ENCODE assay signal across 16 cellular contexts in genomic region chr1:86975993-86976392, GRCh38.
DNase-seq lines count a peak whose midpoint lies in the region; ATAC-seq and TF ChIP-seq lines count a peak whose summit lies in the region.
"Had no signal": no experiment of that assay in that cellular context is flagged by ENCODE, and none has a peak within 500 bp of the region (broad histone marks: within the 10 kb centered on the region; RNA-seq: fewer than 3 reads in every experiment).

No MANE protein-coding gene starts in this region.

- H3K4me1 Mint-ChIP-seq in neural progenitor cell (peaks cover 32% of the 10 kb centered on the region), progenitor cell of endocrine pancreas (ENCODE audit: low read depth) (no peaks in the 10 kb centered on the region)

- H2AFZ ChIP-seq in OCI-LY3 (ENCODE audit: low read depth, low read length) (no peak overlapping the region), fibroblast of lung (ENCODE audit: low read length) (no peak overlapping the region), neural progenitor cell (replicated peaks) (no peak overlapping the region)

- H4K20me1 ChIP-seq in OCI-LY3 (ENCODE audit: insufficient read depth, low read length) (no peaks in the 10 kb centered on the region), fibroblast of lung (ENCODE audit: control insufficient read depth, extremely low read depth, insufficient read depth, low read length) (no peaks in the 10 kb centered on the region), neural progenitor cell (ENCODE audit: low read depth) (peaks cover 8% of the 10 kb centered on the region)

- H3K4me3 Mint-ChIP-seq in neural progenitor cell, result peak overlapping the region; percentile 30
- no peak overlapping the region for H3K4me3 Mint-ChIP-seq in progenitor cell of endocrine pancreas (ENCODE audit: low read depth)
- H3K4me3 Mint-ChIP-seq: CD4-positive, alpha-beta memory T cell had no signal

- H3K36me3 Mint-ChIP-seq in neural progenitor cell, result peaks cover 16% of the 10 kb centered on the region
- H3K36me3 Mint-ChIP-seq in progenitor cell of endocrine pancreas (ENCODE audit: insufficient read depth), result no peaks in the 10 kb centered on the region

- H3K27ac Mint-ChIP-seq in neural progenitor cell (peak overlapping the region; percentile 44), progenitor cell of endocrine pancreas (no peak overlapping the region)

- no peak for TF ChIP-seq CTCF in OCI-LY3 (IDR thresholded peaks at IDR 0.05; ENCODE audit: low read depth, low read length)
- no peak for TF ChIP-seq CTCF in fibroblast of lung (conservative IDR thresholded peaks at IDR 0.05 in 1 of 2, IDR thresholded peaks at IDR 0.05 in 1 of 2; ENCODE audit: low read depth in 1 of 2, low read length in 2 of 2)
- no peak for TF ChIP-seq CTCF in neural progenitor cell (IDR thresholded peaks at IDR 0.05)
- no peak for TF ChIP-seq CTCF in progenitor cell of endocrine pancreas (IDR thresholded peaks at IDR 0.05; ENCODE audit: unreplicated experiment)

- DNase-seq in HAP-1 (ENCODE audit: low spot score in 2 of 2) (peak; percentile 55 to 93), fibroblast of lung (ENCODE audit: low read depth in 2 of 2) (no peak), neural progenitor cell (ENCODE audit: low spot score) (no peak), progenitor cell of endocrine pancreas (ENCODE audit: low spot score, unreplicated experiment) (no peak)
- DNase-seq in effector CD4-positive, alpha-beta T cell, result no peak
- DNase-seq: BE2C; CD4-positive, alpha-beta memory T cell; GF-D8; MV-4-11; NCI-H1417 treated with DMSO at 0.1 percent for 48 hours; NCI-H446; NCI-H748 treated with DMSO at 0.1 percent for 48 hours; Peyer's patch; Right ventricle myocardium superior had no signal

- H3K9me3 Mint-ChIP-seq in neural progenitor cell, result peaks cover 13% of the 10 kb centered on the region
- no peaks in the 10 kb centered on the region for H3K9me3 Mint-ChIP-seq in progenitor cell of endocrine pancreas (ENCODE audit: low read depth)
- H3K9me3 Mint-ChIP-seq: CD4-positive, alpha-beta memory T cell had no signal

- ATAC-seq in GM19328 (IDR thresholded peaks at IDR 0.05; ENCODE audit: unreplicated experiment), result no peak

- H3K27me3 ChIP-seq in HAP-1 (ENCODE audit: low read depth), result no peaks in the 10 kb centered on the region
- H3K27me3 ChIP-seq in OCI-LY3 (ENCODE audit: low read depth, low read length), result no peaks in the 10 kb centered on the region
- no peaks in the 10 kb centered on the region for H3K27me3 ChIP-seq in fibroblast of lung (ENCODE audit: control insufficient read depth, insufficient read depth, low read length)
- H3K27me3 ChIP-seq in neural progenitor cell, result no peaks in the 10 kb centered on the region
- H3K27me3 ChIP-seq: BE2C, Peyer's patch had no signal

- H3K9ac ChIP-seq in OCI-LY3 (ENCODE audit: low read length) (no peak overlapping the region), fibroblast of lung (ENCODE audit: insufficient read depth, low read length) (no peak overlapping the region), neural progenitor cell (no peak overlapping the region)

- H3K9me3 ChIP-seq in HAP-1 (no peaks in the 10 kb centered on the region), OCI-LY3 (ENCODE audit: insufficient read depth, low read length) (no peaks in the 10 kb centered on the region), fibroblast of lung (ENCODE audit: control insufficient read depth, insufficient read depth, low read depth, low read length) (no peaks in the 10 kb centered on the region), neural progenitor cell (ENCODE audit: low read depth) (no peaks in the 10 kb centered on the region)
- H3K9me3 ChIP-seq: BE2C, Peyer's patch had no signal

- in situ Hi-C loops in HAP-1 (cut with MboI; ENCODE audit: low sequenced_read_pairs), result no loop called here

- H3K4me2 ChIP-seq in OCI-LY3 (ENCODE audit: low read length) (peak overlapping the region; percentile 12; the same call in 1 of the 2 replicates), fibroblast of lung (ENCODE audit: extremely low read depth, insufficient read depth, low read length) (peak overlapping the region; percentile 72), neural progenitor cell (no peak overlapping the region)

- H3K79me2 ChIP-seq in OCI-LY3 (ENCODE audit: low read length), result peaks cover 70% of the 10 kb centered on the region
- no peaks in the 10 kb centered on the region for H3K79me2 ChIP-seq in fibroblast of lung (ENCODE audit: control insufficient read depth, insufficient read depth, low read length)
- H3K79me2 ChIP-seq in neural progenitor cell (ENCODE audit: low read depth), result peaks cover 98% of the 10 kb centered on the region

- H3K4me1 ChIP-seq in HAP-1 (peaks cover 36% of the 10 kb centered on the region), OCI-LY3 (ENCODE audit: low read length) (peaks cover 12% of the 10 kb centered on the region), fibroblast of lung (ENCODE audit: control insufficient read depth, extremely low read depth, insufficient read depth, low read length) (no peaks in the 10 kb centered on the region), neural progenitor cell (peaks cover 10% of the 10 kb centered on the region)
- H3K4me1 ChIP-seq: BE2C, Peyer's patch had no signal

- H3K27me3 Mint-ChIP-seq in neural progenitor cell (ENCODE audit: insufficient read depth, low read depth), result peaks cover 2% of the 10 kb centered on the region
- no peaks in the 10 kb centered on the region for H3K27me3 Mint-ChIP-seq in progenitor cell of endocrine pancreas
- H3K27me3 Mint-ChIP-seq: CD4-positive, alpha-beta memory T cell had no signal

- H3K36me3 ChIP-seq in HAP-1 (replicated peaks) (no peaks in the 10 kb centered on the region), OCI-LY3 (replicated peaks; ENCODE audit: low read depth, low read length) (no peaks in the 10 kb centered on the region), fibroblast of lung (ENCODE audit: control insufficient read depth, insufficient read depth, low read length) (no peaks in the 10 kb centered on the region), neural progenitor cell (no peaks in the 10 kb centered on the region)
- H3K36me3 ChIP-seq: BE2C, Peyer's patch had no signal

- H3K4me3 ChIP-seq in HAP-1 (no peak overlapping the region), OCI-LY3 (ENCODE audit: low read length) (no peak overlapping the region), fibroblast of lung (replicated peaks in 1 of 4; ENCODE audit: control extremely low read depth in 1 of 4, insufficient read depth in 1 of 4, low read depth in 3 of 4, low read length in 4 of 4) (peak overlapping the region in 2 of 4 experiments; percentile 3 to 35), neural progenitor cell (no peak overlapping the region)
- H3K4me3 ChIP-seq: Peyer's patch had no signal

- no peak overlapping the region for H3K27ac ChIP-seq in OCI-LY3 (ENCODE audit: low read length)
- no peak overlapping the region for H3K27ac ChIP-seq in fibroblast of lung (ENCODE audit: insufficient read depth, low read length)
- peak overlapping the region; percentile 64 for H3K27ac ChIP-seq in neural progenitor cell
- H3K27ac ChIP-seq: Peyer's patch had no signal

- no peaks in the 10 kb centered on the region for H3F3A ChIP-seq in neural progenitor cell (ENCODE audit: low read depth)

Comparison
In these comparisons a context has a peak if more than half of its experiments do, and no peak if none do; other contexts are left out.
1. DNase-seq: peak in HAP-1 (2 of 2); none in fibroblast of lung (0 of 2), neural progenitor cell (single experiment), progenitor cell of endocrine pancreas (single experiment) and effector CD4-positive, alpha-beta T cell (single experiment).